21 cellular contexts compared by ENCODE assay signal in genomic region chr6:78390066-78390465, GRCh38.
"Had no signal": no experiment of that assay in that cellular context is flagged by ENCODE, and none has a peak within 500 bp of the region (broad histone marks: within the 10 kb centered on the region; RNA-seq: fewer than 3 reads in every experiment).

No MANE protein-coding gene starts in this region.

- H3K27me3 ChIP-seq: dorsolateral prefrontal cortex, gastrocnemius medialis, right atrium auricular region, spleen, tibial artery, upper lobe of left lung, uterus had no signal

- H3K27ac ChIP-seq: dorsolateral prefrontal cortex, gastrocnemius medialis, right atrium auricular region, spleen, tibial artery, upper lobe of left lung, uterus had no signal

- ATAC-seq: esophagus mucosa; gastrocnemius medialis; left ventricle myocardium superior; mucosa of descending colon; naive thymus-derived CD8-positive, alpha-beta T cell; stimulated activated memory B cell treated with anti-CD40 and anti-IgM and Interleukin-4, amounts not matched to agents 10 μg/mL and 1 μg/mL and 100 μg/mL, for 72 hours had no signal

- FAIRE-seq: endometrium, keratinocyte had no signal

- H3K4me3 ChIP-seq: dorsolateral prefrontal cortex, gastrocnemius medialis, mucosa of descending colon, right atrium auricular region, spleen, tibial artery, upper lobe of left lung, uterus had no signal

- H3K4me1 ChIP-seq: gastrocnemius medialis, right atrium auricular region, spleen, tibial artery, upper lobe of left lung, uterus had no signal

- H3K9me3 ChIP-seq: gastrocnemius medialis had no signal

- H3K36me3 ChIP-seq: gastrocnemius medialis, right atrium auricular region, spleen, tibial artery, upper lobe of left lung, uterus had no signal

- DNase-seq: cortex of kidney; dorsolateral prefrontal cortex; effector CD8-positive, alpha-beta T cell; gastrocnemius medialis; glutamatergic neuron; immature natural killer cell; left ventricle myocardium superior; mucosa of descending colon; naive thymus-derived CD8-positive, alpha-beta T cell; spleen; stimulated activated CD4-positive, alpha-beta T cell treated with anti-CD3 and anti-CD28 coated beads, Interleukin-15, amount 100 ng/mL, for 24 hours; stimulated activated CD4-positive, alpha-beta T cell treated with anti-CD3 and anti-CD28 coated beads, Interleukin-1b, Interleukin-23, amount 100 ng/mL, for 48 hours; stimulated activated CD4-positive, alpha-beta T cell treated with anti-CD3 and anti-CD28 coated beads, Interleukin-4, amount 100 ng/mL, for 24 hours; tibial artery; upper lobe of left lung; uterus had no signal
